ENCODE assay signal across 8 cellular contexts in genomic region chrX:155216179-155216939, GRCh38.
DNase-seq lines count a peak whose midpoint lies in the region; ATAC-seq and FAIRE-seq lines count a peak whose summit lies in the region.

Gene VBP1, plus strand, starts transcription at chrX:155216460. Its CDS starts 23 bp downstream, at chrX:155216483.

- peak; percentile 97 for ATAC-seq in GM19035 (IDR thresholded peaks at IDR 0.05; ENCODE audit: unreplicated experiment)
- ATAC-seq in HG03354 (IDR thresholded peaks at IDR 0.05; ENCODE audit: poor library complexity, severe bottlenecking, unreplicated experiment) = peak; percentile 96
- peak; percentile 99 for ATAC-seq in activated CD4-positive, CD25-positive, alpha-beta regulatory T cell treated with anti-CD3 and anti-CD28 coated beads, Interleukin-2, amount 50 U/mL, for 24 hours

- DNase-seq in AG20443 (ENCODE audit: low spot score) = peak; percentile 92
- DNase-seq in NCI-H446 (lab: John Stamatoyannopoulos, UW) = peak; percentile 78 to 93
- DNase-seq in cerebellar cortex (ENCODE audit: low spot score) = peak; percentile 97
- DNase-seq in stimulated activated CD4-positive, alpha-beta T cell treated with anti-CD3 and anti-CD28 coated beads, Interleukin-12 subunit alpha, Interleukin-12 subunit beta, amount 100 ng/mL, for 4 hours = peak; percentile 77

- FAIRE-seq in islet of Langerhans (lab: Jason Lieb, UNC) = peak; percentile 85

Comparison
In these comparisons a context has a peak if more than half of its experiments do, and no peak if none do; other contexts are left out.
1. Peak in every context shown above with its lines: DNase-seq and ATAC-seq.